16 cellular contexts compared by ENCODE assay signal in the genomic region with DNA sequence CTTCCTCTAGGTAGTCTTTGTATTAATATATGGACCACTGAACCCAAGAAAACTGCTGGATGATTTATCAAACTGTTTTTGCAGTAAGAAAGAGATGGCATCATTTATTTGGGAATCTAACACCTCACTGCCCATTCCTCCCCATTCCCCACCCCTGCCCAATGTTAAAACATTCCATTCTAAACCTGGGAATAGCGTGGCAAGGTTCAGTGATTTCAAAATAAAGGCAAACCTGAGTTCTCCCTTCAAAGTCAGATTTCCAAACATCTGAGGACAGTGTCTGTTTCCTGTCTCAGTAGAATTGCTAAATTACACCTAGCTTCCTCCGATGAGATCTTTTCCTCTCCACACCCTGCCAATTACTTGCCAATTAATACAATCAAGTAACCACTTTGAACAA.
"Had no signal": no experiment of that assay in that cellular context is flagged by ENCODE, and none has a peak within 500 bp of the region (broad histone marks: within the 10 kb centered on the region; RNA-seq: fewer than 3 reads in every experiment).

No MANE protein-coding gene starts in this region.

- H3K27ac Mint-ChIP-seq: activated naive CD4-positive, alpha-beta T cell treated with anti-CD3 and anti-CD28 coated beads for 36 hours; activated naive CD8-positive, alpha-beta T cell treated with anti-CD3 and anti-CD28 coated beads, Interleukin-2, amount 50 U/mL, for 24 hours; activated T-helper 2 cell treated with anti-CD3 and anti-CD28 coated beads, Interferon-gamma antibody, Interleukin-2, Interleukin-4, amounts not matched to agents 10 μg/mL and 5 μg/mL and 100 μg/mL, durations not matched to agents 14 hours and 24 hours and 36 hours; natural killer cell; stimulated activated naive B cell treated with anti-CD40 and anti-IgM and Interleukin-4, amounts not matched to agents 10 μg/mL and 1 μg/mL and 100 μg/mL, for 72 hours had no signal

- H3K36me3 ChIP-seq: gastroesophageal sphincter, heart right ventricle, left lung, uterus had no signal

- DNase-seq: activated naive CD4-positive, alpha-beta T cell treated with anti-CD3 and anti-CD28 coated beads for 36 hours; activated naive CD8-positive, alpha-beta T cell treated with anti-CD3 and anti-CD28 coated beads, Interleukin-2, amount 50 U/mL, for 24 hours; aorta; dermis blood vessel endothelial cell; heart right ventricle; left lung; mesendoderm; natural killer cell; nucleus accumbens; posterior cingulate gyrus; stimulated activated CD4-positive, alpha-beta T cell treated with anti-CD3 and anti-CD28 coated beads, Interleukin-2, amount 100 ng/mL, for 48 hours; stimulated activated naive B cell treated with anti-CD40 and anti-IgM and Interleukin-4, amounts not matched to agents 10 μg/mL and 1 μg/mL and 100 μg/mL, for 72 hours; tibial artery; uterus had no signal

- H3K27me3 ChIP-seq: gastroesophageal sphincter, heart right ventricle, left lung, tibial artery, uterus had no signal

- H3K4me3 ChIP-seq: gastroesophageal sphincter, heart right ventricle, left lung, tibial artery, uterus had no signal

- H3K27me3 Mint-ChIP-seq: activated naive CD8-positive, alpha-beta T cell treated with anti-CD3 and anti-CD28 coated beads, Interleukin-2, amount 50 U/mL, for 24 hours had no signal

- H3K9me3 ChIP-seq: uterus had no signal

- H3K4me1 Mint-ChIP-seq: activated naive CD8-positive, alpha-beta T cell treated with anti-CD3 and anti-CD28 coated beads, Interleukin-2, amount 50 U/mL, for 24 hours had no signal

- H3K4me1 ChIP-seq: gastroesophageal sphincter, uterus had no signal

- H3K27ac ChIP-seq: gastroesophageal sphincter, heart right ventricle, left lung, tibial artery, uterus had no signal

- H3K4me3 Mint-ChIP-seq: activated naive CD4-positive, alpha-beta T cell treated with anti-CD3 and anti-CD28 coated beads for 36 hours; activated naive CD8-positive, alpha-beta T cell treated with anti-CD3 and anti-CD28 coated beads, Interleukin-2, amount 50 U/mL, for 24 hours; natural killer cell; stimulated activated naive B cell treated with anti-CD40 and anti-IgM and Interleukin-4, amounts not matched to agents 10 μg/mL and 1 μg/mL and 100 μg/mL, for 72 hours had no signal
